34 cellular contexts compared by ENCODE assay signal in genomic region chr12:20616093-20616492, GRCh38.
"Had no signal": no experiment of that assay in that cellular context is flagged by ENCODE, and none has a peak within 500 bp of the region (broad histone marks: within the 10 kb centered on the region; RNA-seq: fewer than 3 reads in every experiment).

No MANE protein-coding gene starts in this region.

- H3K4me3 ChIP-seq: MG63 had no signal

- H3K36me3 ChIP-seq: MG63 had no signal

- H3K27me3 ChIP-seq: MG63 had no signal

- H3K9ac ChIP-seq: KMS-11 had no signal

- H3K27ac ChIP-seq: KMS-11 had no signal

- H3K9me3 ChIP-seq: MG63 had no signal

- DNase-seq: Karpas-422, Kasumi-1, KG1, MG63, MM.1S, MV-4-11, NCI-H1048, NCI-H1092, NCI-H1092 treated with DMSO at 0.1 percent for 48 hours, NCI-H1105, NCI-H1105 treated with DMSO at 0.1 percent for 48 hours, NCI-H1417, NCI-H1417 treated with DMSO at 0.1 percent for 48 hours, NCI-H1436, NCI-H1436 treated with DMSO at 0.1 percent for 48 hours, NCI-H146, NCI-H1694, NCI-H1694 treated with DMSO at 0.1 percent for 48 hours, NCI-H187, NCI-H187 treated with DMSO at 0.1 percent for 48 hours, NCI-H1930, NCI-H2029, NCI-H2029 treated with DMSO at 0.1 percent for 48 hours, NCI-H2081, NCI-H2081 treated with DMSO at 0.1 percent for 48 hours, NCI-H2107, NCI-H2171, NCI-H2171 treated with DMSO at 0.1 percent for 48 hours, NCI-H2227 treated with DMSO at 0.1 percent for 48 hours, NCI-H226, NCI-H345, NCI-H446, NCI-H446 treated with DMSO at 0.1 percent for 48 hours had no signal
